In the genomic region with DNA sequence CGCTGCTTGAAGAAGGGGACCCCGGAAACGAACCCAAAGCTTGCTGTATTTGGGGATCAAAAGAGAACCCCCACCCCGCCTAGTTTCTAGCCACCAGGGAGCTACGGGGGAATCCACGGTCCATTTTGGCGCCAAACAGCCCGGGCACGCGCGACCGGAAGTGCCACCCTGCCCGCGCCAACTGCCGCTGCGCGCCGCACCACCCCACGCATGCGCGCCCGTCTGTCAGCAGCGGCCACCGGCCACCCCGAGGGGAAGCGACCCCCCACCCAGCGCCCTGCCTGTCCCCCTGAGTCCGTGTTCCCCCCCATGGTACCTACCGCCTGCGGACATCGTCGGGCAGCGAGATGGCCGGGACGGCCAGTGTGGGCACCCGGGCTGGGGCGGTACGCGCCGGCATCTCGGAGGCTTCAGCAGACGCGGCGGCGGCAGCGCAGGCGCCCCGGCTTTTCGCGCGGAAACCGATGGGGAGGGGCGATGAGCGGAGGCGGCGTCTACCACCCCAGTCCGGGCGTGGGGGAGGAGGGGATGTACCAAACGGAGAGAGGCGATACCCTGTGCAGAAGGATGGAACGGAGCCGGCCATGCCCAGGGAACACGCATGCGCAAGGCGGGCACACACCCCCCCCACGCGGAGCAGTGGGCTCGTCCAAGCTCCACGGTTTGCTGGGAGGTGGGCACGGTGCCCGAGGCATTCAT, we compare ENCODE assay signal across 8 cellular contexts. TPM values are rescaled to one million over a fixed set of nuclear protein-coding genes. Genes with fewer than 3 reads are reported as not detected.
A peak's percentile ranks its signal among the peaks of the same experiment; 100 is the strongest.
DNase-seq lines count a peak whose midpoint lies in the region; ATAC-seq and TF ChIP-seq lines count a peak whose summit lies in the region.

DNMT1 (minus strand) TSS at position 454 of the 699 bp plus-strand sequence; CDS start at position 400, 54 bp downstream.

- TF ChIP-seq CTCF in GM13976 (IDR thresholded peaks at IDR 0.05; ENCODE audit: borderline replicate concordance, control extremely low read depth, extremely low read depth, insufficient read depth, missing control alignments) (no peak), prostate gland (IDR thresholded peaks at IDR 0.05) (peak in 2 of 4 experiments; percentile 4 to 7)

- H3K36me3 ChIP-seq in prostate gland: no peaks in the 10 kb centered on the region

- in situ Hi-C loops in GM13976 (cut with MboI; ENCODE audit: low sequenced_read_pairs, unreplicated experiment): no loop called here

- intact Hi-C loops in left ventricle myocardium superior (cut with micrococcal nuclease): no loop called here
- intact Hi-C loops in prostate gland (cut with DNase I): loop anchor here (2.0 kb wide), 1 partner anchor 56 kb away; no protein-coding TSS in a partner anchor

- H3K27ac ChIP-seq in prostate gland: peak within 1 kb of the TSS; percentile 81 to 88

- H3K27me3 Mint-ChIP-seq in T-helper 17 cell: no peaks in the 10 kb centered on the region

- H3K4me3 Mint-ChIP-seq in T-helper 17 cell: peak within 1 kb of the TSS; percentile 94

- H3K27ac Mint-ChIP-seq in T-helper 17 cell: peak within 1 kb of the TSS; percentile 86

- TF ChIP-seq POLR2A in prostate gland (IDR thresholded peaks at IDR 0.05): peak; percentile 35

- H3K27me3 ChIP-seq in prostate gland (replicated peaks; ENCODE audit: insufficient read depth): no peaks in the 10 kb centered on the region

- peak within 1 kb of the TSS; percentile 60 to 88 for H3K4me3 ChIP-seq in prostate gland

- DNase-seq in GM13976 (ENCODE audit: low spot score) (peak; percentile 100), NCI-H187 (lab: John Stamatoyannopoulos, UW) (peak; percentile 85 to 87), T-helper 17 cell (peak; percentile 88 to 90 (median 90)), amygdala (lab: John Stamatoyannopoulos, UW) (peak; percentile 75 to 99 (median 95)), left ventricle myocardium superior (peak; percentile 95), prostate gland (ENCODE audit: low spot score) (peak; percentile 91), ureter (ENCODE audit: low spot score) (peak; percentile 97)

- under 1% methylated on average over 67 of the region's 71 CpGs for WGBS in prostate gland

- peak; percentile 84 for ATAC-seq in HG02870 (IDR thresholded peaks at IDR 0.05; ENCODE audit: unreplicated experiment)
- ATAC-seq in T-helper 17 cell: peak; percentile 96
- peak; percentile 98 for ATAC-seq in left ventricle myocardium superior

- H3K9me3 ChIP-seq in T-helper 17 cell (ENCODE audit: control insufficient read depth, low read length, poor library complexity, severe bottlenecking) (no peaks in the 10 kb centered on the region), prostate gland (no peaks in the 10 kb centered on the region)

- no peaks in the 10 kb centered on the region for H3K36me3 Mint-ChIP-seq in T-helper 17 cell (ENCODE audit: low read depth)

- H3K4me1 ChIP-seq in prostate gland (replicated peaks): peaks cover 5% of the 10 kb centered on the region

- peaks cover 22% of the 10 kb centered on the region for H3K4me1 Mint-ChIP-seq in T-helper 17 cell

RNA-seq across cellular contexts. Expression of gene DNMT1, which starts in this region (rescaled TPM):
- total RNA-seq in T-helper 17 cell (100 to 1,000 TPM; 204 to 229 TPM), left ventricle myocardium superior (25.1 TPM), prostate gland (10 to 100 TPM; 29.9 to 50.0 TPM), ureter (61.1 TPM)

Comparison
In these comparisons a context has a peak if more than half of its experiments do, and no peak if none do; other contexts are left out.
1. Peak in every context shown above with its lines: DNase-seq, ATAC-seq, H3K4me3 ChIP-seq and H3K27ac ChIP-seq.